In the genomic region with DNA sequence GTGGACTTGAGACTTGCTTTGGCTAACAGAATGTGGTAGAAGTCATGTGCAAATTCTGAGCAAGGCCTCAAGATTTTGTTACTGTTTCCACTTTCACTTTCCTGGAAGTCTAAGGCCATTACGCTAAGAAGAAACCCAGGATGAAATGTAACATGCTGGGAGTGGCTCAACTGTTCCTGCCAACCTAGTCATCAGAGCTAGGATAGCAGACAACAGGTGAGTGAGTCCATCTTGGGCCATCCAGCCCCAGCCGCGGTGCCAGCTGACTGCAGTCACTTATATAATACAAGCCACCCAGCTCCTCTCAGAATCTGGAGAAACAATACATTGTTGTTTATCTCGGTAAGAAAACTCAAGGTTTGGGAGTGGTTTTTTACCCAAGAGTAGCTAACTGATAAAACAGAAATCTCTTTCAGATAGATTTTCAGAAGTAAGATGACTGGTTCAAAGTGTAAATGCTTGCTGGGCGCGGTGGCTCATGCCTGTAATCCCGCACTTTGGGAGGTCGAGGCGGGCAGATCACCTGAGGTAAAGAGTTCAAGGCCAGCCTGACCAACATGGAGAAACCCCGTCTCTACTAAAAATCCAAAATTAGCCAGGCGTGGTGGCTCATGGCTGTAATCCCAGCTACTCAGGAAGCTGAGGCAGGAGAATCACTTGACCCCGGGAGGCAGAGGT, we compare ENCODE assay signal across 21 cellular contexts. TPM values are rescaled to one million over a fixed set of nuclear protein-coding genes. Genes with fewer than 3 reads are reported as not detected.
DNase-seq lines count a peak whose midpoint lies in the region; ATAC-seq and TF ChIP-seq lines count a peak whose summit lies in the region.
"Had no signal": no experiment of that assay in that cellular context is flagged by ENCODE, and none has a peak within 500 bp of the region (broad histone marks: within the 10 kb centered on the region; RNA-seq: fewer than 3 reads in every experiment).

No MANE protein-coding gene starts in this region.

- no peak overlapping the region for H3K4me3 Mint-ChIP-seq in activated naive CD8-positive, alpha-beta T cell treated with anti-CD3 and anti-CD28 coated beads, Interleukin-2, amount 10 ng/mL, durations not matched to agents 7 days and 5 days
- H3K4me3 Mint-ChIP-seq: CD4-positive, CD25-positive, alpha-beta regulatory T cell had no signal

- intact Hi-C loops in left ventricle myocardium inferior (cut with micrococcal nuclease), result no loop called here
- intact Hi-C loops in Right ventricle myocardium inferior (cut with DNase I), result no loop called here
- intact Hi-C loops in psoas muscle (cut with DNase I), result no loop called here

- peaks cover 2% of the 10 kb centered on the region for H3K36me3 Mint-ChIP-seq in activated naive CD8-positive, alpha-beta T cell treated with anti-CD3 and anti-CD28 coated beads, Interleukin-2, amount 10 ng/mL, durations not matched to agents 7 days and 5 days
- H3K36me3 Mint-ChIP-seq: CD4-positive, CD25-positive, alpha-beta regulatory T cell had no signal

- no peak overlapping the region for H3K4me3 ChIP-seq in left ventricle myocardium inferior
- no peak overlapping the region for H3K4me3 ChIP-seq in psoas muscle

- no peak for ATAC-seq in Right ventricle myocardium inferior
- ATAC-seq in activated naive CD8-positive, alpha-beta T cell treated with anti-CD3 and anti-CD28 coated beads, Interleukin-2, amount 10 ng/mL, durations not matched to agents 7 days and 5 days (ENCODE audit: low read depth), result peak; percentile 18
- peak; percentile 92 to 96 (median 94) for ATAC-seq in psoas muscle
- ATAC-seq: HCT116 had no signal

- no peaks in the 10 kb centered on the region for H3K9me3 Mint-ChIP-seq in activated naive CD8-positive, alpha-beta T cell treated with anti-CD3 and anti-CD28 coated beads, Interleukin-2, amount 10 ng/mL, durations not matched to agents 7 days and 5 days
- H3K9me3 Mint-ChIP-seq: CD4-positive, CD25-positive, alpha-beta regulatory T cell had no signal

- POLR2A ChIA-PET in activated naive CD8-positive, alpha-beta T cell treated with anti-CD3 and anti-CD28 coated beads, Interleukin-2, amount 10 ng/mL, durations not matched to agents 7 days and 5 days (lab: Charles Lee), result interaction anchor here (0.6 to 1.5 kb wide), 4 partner anchors 27 to 948 kb away, joined by 3 to 5 read pairs (median 3); a partner anchor contains a TSS

- peaks cover 17% of the 10 kb centered on the region for H3K4me1 Mint-ChIP-seq in activated naive CD8-positive, alpha-beta T cell treated with anti-CD3 and anti-CD28 coated beads, Interleukin-2, amount 10 ng/mL, durations not matched to agents 7 days and 5 days
- H3K4me1 Mint-ChIP-seq: CD4-positive, CD25-positive, alpha-beta regulatory T cell had no signal

- no peaks in the 10 kb centered on the region for H3K27me3 Mint-ChIP-seq in activated naive CD8-positive, alpha-beta T cell treated with anti-CD3 and anti-CD28 coated beads, Interleukin-2, amount 10 ng/mL, durations not matched to agents 7 days and 5 days

- DNase-seq in left ventricle myocardium inferior (no peak), Right ventricle myocardium inferior (ENCODE audit: missing footprints) (no peak), psoas muscle (no peak), T-helper 9 cell (no peak), NCI-H2171 treated with DMSO at 0.1 percent for 48 hours (lab: John Stamatoyannopoulos, UW) (no peak), NCI-H128 (lab: John Stamatoyannopoulos, UW; ENCODE audit: unreplicated experiment) (no peak), cortex of kidney (lab: John Stamatoyannopoulos, UW) (no peak)
- no peak for DNase-seq in activated naive CD8-positive, alpha-beta T cell treated with anti-CD3 and anti-CD28 coated beads, Interleukin-2, amount 10 ng/mL, durations not matched to agents 7 days and 5 days
- DNase-seq: BE2C; Caco-2; CD4-positive, CD25-positive, alpha-beta regulatory T cell; DMS153; GDM1; GOT3; NCI-H1417 treated with DMSO at 0.1 percent for 48 hours; NCI-H187 treated with DMSO at 0.1 percent for 48 hours; NCI-H226; NCI-H524; NCI-H82; SHP77 treated with DMSO at 0.1 percent for 48 hours had no signal

- 51 to 64% (median 55%) methylated on average over 12 of the region's 12 CpGs for WGBS in psoas muscle, 3 donors

- no peaks in the 10 kb centered on the region for H3K9me3 ChIP-seq in left ventricle myocardium inferior (replicated peaks)
- H3K9me3 ChIP-seq in psoas muscle, result no peaks in the 10 kb centered on the region
- H3K9me3 ChIP-seq: BE2C, Caco-2 had no signal

- peak overlapping the region; percentile 67 for H3K27ac Mint-ChIP-seq in activated naive CD8-positive, alpha-beta T cell treated with anti-CD3 and anti-CD28 coated beads, Interleukin-2, amount 10 ng/mL, durations not matched to agents 7 days and 5 days

- H3K27me3 ChIP-seq in left ventricle myocardium inferior (ENCODE audit: low read depth) (peaks cover 5% of the 10 kb centered on the region), psoas muscle (ENCODE audit: insufficient read depth in 3 of 3, low read length in 2 of 3) (peaks cover 0 to under 1% (median 0%) of the 10 kb centered on the region in 3 donors)
- H3K27me3 ChIP-seq: BE2C had no signal

- H3K36me3 ChIP-seq in left ventricle myocardium inferior, result no peaks in the 10 kb centered on the region
- H3K36me3 ChIP-seq in psoas muscle (ENCODE audit: insufficient read depth in 1 of 2, low read depth in 1 of 2), result no peaks in the 10 kb centered on the region
- H3K36me3 ChIP-seq: BE2C had no signal

- peaks cover 10% of the 10 kb centered on the region for H3K4me1 ChIP-seq in left ventricle myocardium inferior
- H3K4me1 ChIP-seq in psoas muscle, result no peaks in the 10 kb centered on the region
- H3K4me1 ChIP-seq: BE2C, Caco-2 had no signal

- H3K27ac ChIP-seq in left ventricle myocardium inferior (replicated peaks) (peak overlapping the region; percentile 33), psoas muscle (peak overlapping the region; percentile 41)

- no peak for TF ChIP-seq CTCF in left ventricle myocardium inferior (IDR thresholded peaks at IDR 0.05; ENCODE audit: borderline replicate concordance)
- TF ChIP-seq CTCF in psoas muscle (IDR thresholded peaks at IDR 0.05), result no peak

RNA-seq across cellular contexts. Expression of a gene that starts 10.6 kb away (rescaled TPM):
- total RNA-seq in left ventricle myocardium inferior, result 43.1 TPM
- 42.3 TPM for total RNA-seq in Right ventricle myocardium inferior
- total RNA-seq in activated naive CD8-positive, alpha-beta T cell treated with anti-CD3 and anti-CD28 coated beads, Interleukin-2, amount 10 ng/mL, durations not matched to agents 7 days and 5 days, result 10 to 100 TPM; 82.8 to 84.8 TPM
- 10 to 100 TPM; 47.6 to 57.8 (median 51.6) TPM for total RNA-seq in psoas muscle
- polyA plus RNA-seq in psoas muscle, result 100 to 1,000 TPM in 1 of 3 donors, 10 to 100 TPM in 2; 61.8 to 123 (median 83.3) TPM

RNA-seq across cellular contexts. Expression of a gene that starts 12.3 kb away (rescaled TPM):
- total RNA-seq in left ventricle myocardium inferior, result 0.77 TPM
- total RNA-seq in Right ventricle myocardium inferior, result 0.41 TPM
- 1 to 10 TPM; 3.1 to 3.5 TPM for total RNA-seq in activated naive CD8-positive, alpha-beta T cell treated with anti-CD3 and anti-CD28 coated beads, Interleukin-2, amount 10 ng/mL, durations not matched to agents 7 days and 5 days
- under 1 TPM in 3 of 4 donors, not detected in 1; 0.11 to 0.64 (median 0.26) TPM for total RNA-seq in psoas muscle
- under 1 TPM; 0.04 to 0.14 (median 0.05) TPM for polyA plus RNA-seq in psoas muscle
- polyA plus RNA-seq: CD4-positive, CD25-positive, alpha-beta regulatory T cell had no signal

RNA-seq across cellular contexts. Expression of a gene that starts 37.7 kb away (rescaled TPM):
- 5.5 TPM for total RNA-seq in left ventricle myocardium inferior
- 7.0 TPM for total RNA-seq in Right ventricle myocardium inferior
- total RNA-seq in activated naive CD8-positive, alpha-beta T cell treated with anti-CD3 and anti-CD28 coated beads, Interleukin-2, amount 10 ng/mL, durations not matched to agents 7 days and 5 days, result 10 to 100 TPM in 1 of 2 experiments, 1 to 10 TPM in 1; 8.5 to 10.9 TPM
- total RNA-seq in psoas muscle, result 10 to 100 TPM in 1 of 4 donors, 1 to 10 TPM in 3; 3.2 to 12.8 (median 5.4) TPM
- 1 to 10 TPM; 3.5 to 4.9 (median 4.1) TPM for polyA plus RNA-seq in psoas muscle
- total RNA-seq: CD4-positive, CD25-positive, alpha-beta regulatory T cell had no signal

RNA-seq across cellular contexts. Expression of a gene that starts 51.3 kb away (rescaled TPM):
- total RNA-seq in left ventricle myocardium inferior (5.3 TPM), Right ventricle myocardium inferior (5.3 TPM), psoas muscle (1 to 10 TPM; 5.3 to 7.5 (median 5.8) TPM)
- 10 to 100 TPM; 17.9 to 20.5 TPM for total RNA-seq in activated naive CD8-positive, alpha-beta T cell treated with anti-CD3 and anti-CD28 coated beads, Interleukin-2, amount 10 ng/mL, durations not matched to agents 7 days and 5 days
- polyA plus RNA-seq in psoas muscle, result 10 to 100 TPM in 2 of 3 donors, 1 to 10 TPM in 1; 7.2 to 12.3 (median 10.9) TPM

RNA-seq across cellular contexts. Expression of a gene that starts 51.5 kb away (rescaled TPM):
- total RNA-seq in left ventricle myocardium inferior (9.6 TPM), Right ventricle myocardium inferior (9.9 TPM), psoas muscle (10 to 100 TPM in 2 of 4 donors, 1 to 10 TPM in 2; 8.4 to 22.6 (median 12.3) TPM)
- total RNA-seq in activated naive CD8-positive, alpha-beta T cell treated with anti-CD3 and anti-CD28 coated beads, Interleukin-2, amount 10 ng/mL, durations not matched to agents 7 days and 5 days, result 10 to 100 TPM; 37.3 to 38.7 TPM
- 10 to 100 TPM in 1 of 3 donors, 1 to 10 TPM in 2; 4.0 to 20.8 (median 5.9) TPM for polyA plus RNA-seq in psoas muscle
